Comparison of ENCODE assay signal across 9 cellular contexts in genomic region chr12:28172434-28173030, GRCh38. TPM values are rescaled to one million over a fixed set of nuclear protein-coding genes. Genes with fewer than 3 reads are reported as not detected.
A peak's percentile ranks its signal among the peaks of the same experiment; 100 is the strongest.
DNase-seq lines count a peak whose midpoint lies in the region; ATAC-seq and TF ChIP-seq lines count a peak whose summit lies in the region.
"Had no signal": no experiment of that assay in that cellular context is flagged by ENCODE, and none has a peak within 500 bp of the region (broad histone marks: within the 10 kb centered on the region; RNA-seq: fewer than 3 reads in every experiment).

No MANE protein-coding gene starts in this region.

- H3K9me3 Mint-ChIP-seq in stimulated activated effector memory CD8-positive, alpha-beta T cell treated with anti-CD3 and anti-CD28 coated beads, Interleukin-12 subunit alpha, Interleukin-12 subunit beta, amount 100 ng/mL, for 72 hours, result peaks cover 2% of the 10 kb centered on the region
- H3K9me3 Mint-ChIP-seq: natural killer cell had no signal

- peak; percentile 66 for DNase-seq in DMS 273 (lab: John Stamatoyannopoulos, UW; ENCODE audit: unreplicated experiment)
- DNase-seq in SHP77 treated with DMSO at 0.1 percent for 48 hours (lab: John Stamatoyannopoulos, UW), result peak; percentile 23
- DNase-seq in fibroblast of the aortic adventitia (ENCODE audit: low read depth), result peak; percentile 81
- no peak for DNase-seq in stimulated activated effector memory CD8-positive, alpha-beta T cell treated with anti-CD3 and anti-CD28 coated beads, Interleukin-12 subunit alpha, Interleukin-12 subunit beta, amount 100 ng/mL, for 72 hours (ENCODE audit: low spot score in 2 of 2)
- DNase-seq in activated CD4-positive, alpha-beta T cell treated with anti-CD3 and anti-CD28 coated beads, Interleukin-2, amount 50 U/mL, for 48 hours, result no peak
- DNase-seq in midbrain (lab: John Stamatoyannopoulos, UW), result no peak
- DNase-seq: natural killer cell had no signal

- ATAC-seq in stimulated activated effector memory CD8-positive, alpha-beta T cell treated with anti-CD3 and anti-CD28 coated beads, Interleukin-12 subunit alpha, Interleukin-12 subunit beta, amount 100 ng/mL, for 72 hours, result no peak
- no peak for ATAC-seq in HG03108 (IDR thresholded peaks at IDR 0.05; ENCODE audit: unreplicated experiment)

- peak; percentile 79 for TF ChIP-seq CTCF in fibroblast of the aortic adventitia (IDR thresholded peaks at IDR 0.05; ENCODE audit: insufficient read depth, low read length)

- no peak overlapping the region for H3K4me3 ChIP-seq in fibroblast of the aortic adventitia (ENCODE audit: low read depth, low read length)

- peak; percentile 78 for TF ChIP-seq RAD21 in Ishikawa (IDR thresholded peaks at IDR 0.05; ENCODE audit: low read depth)

- peaks cover 8% of the 10 kb centered on the region for H3K4me1 Mint-ChIP-seq in stimulated activated effector memory CD8-positive, alpha-beta T cell treated with anti-CD3 and anti-CD28 coated beads, Interleukin-12 subunit alpha, Interleukin-12 subunit beta, amount 100 ng/mL, for 72 hours
- H3K4me1 Mint-ChIP-seq: natural killer cell had no signal

- no peaks in the 10 kb centered on the region for H3K36me3 Mint-ChIP-seq in stimulated activated effector memory CD8-positive, alpha-beta T cell treated with anti-CD3 and anti-CD28 coated beads, Interleukin-12 subunit alpha, Interleukin-12 subunit beta, amount 100 ng/mL, for 72 hours
- H3K36me3 Mint-ChIP-seq: natural killer cell had no signal

- no peak overlapping the region for H3K4me3 Mint-ChIP-seq in stimulated activated effector memory CD8-positive, alpha-beta T cell treated with anti-CD3 and anti-CD28 coated beads, Interleukin-12 subunit alpha, Interleukin-12 subunit beta, amount 100 ng/mL, for 72 hours
- H3K4me3 Mint-ChIP-seq: natural killer cell had no signal

- TF ChIP-seq EP300 in Ishikawa (IDR thresholded peaks at IDR 0.05; ENCODE audit: borderline replicate concordance), result no peak

- peak overlapping the region; percentile 11 for H3K27ac Mint-ChIP-seq in stimulated activated effector memory CD8-positive, alpha-beta T cell treated with anti-CD3 and anti-CD28 coated beads, Interleukin-12 subunit alpha, Interleukin-12 subunit beta, amount 100 ng/mL, for 72 hours
- H3K27ac Mint-ChIP-seq: natural killer cell had no signal

TF ChIP-seq in Ishikawa, 13 proteins besides CTCF, POLR2A, EP300 and RAD21:
- TF ChIP-seq YY1 (IDR thresholded peaks at IDR 0.05; ENCODE audit: low read depth) (no peak), TAF1 (IDR thresholded peaks at IDR 0.05; ENCODE audit: low read depth) (no peak), EGR1 (IDR thresholded peaks at IDR 0.05) (no peak), TCF12 (IDR thresholded peaks at IDR 0.05; ENCODE audit: low read depth) (no peak), USF1 (IDR thresholded peaks at IDR 0.05) (no peak), TEAD4 (IDR thresholded peaks at IDR 0.05) (no peak), CREB1 (IDR thresholded peaks at IDR 0.05; ENCODE audit: low read depth) (no peak), ZBTB7A (IDR thresholded peaks at IDR 0.05; ENCODE audit: low read depth) (no peak), FOXM1 (IDR thresholded peaks at IDR 0.05; ENCODE audit: borderline replicate concordance, low read depth) (no peak), NFIC (IDR thresholded peaks at IDR 0.05) (no peak), REST (IDR thresholded peaks at IDR 0.05; ENCODE audit: low read depth) (no peak), CEBPB (IDR thresholded peaks at IDR 0.05) (no peak)
- TF ChIP-seq, protein P1, sequence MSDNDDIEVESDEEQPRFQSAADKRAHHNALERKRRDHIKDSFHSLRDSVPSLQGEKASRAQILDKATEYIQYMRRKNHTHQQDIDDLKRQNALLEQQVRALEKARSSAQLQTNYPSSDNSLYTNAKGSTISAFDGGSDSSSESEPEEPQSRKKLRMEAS (IDR thresholded peaks at IDR 0.05), result no peak

RNA-seq across cellular contexts. Expression of gene CCDC91, which starts 17.7 kb away (rescaled TPM):
- 37.4 and 65.5 TPM in 2 replicates for total RNA-seq in fibroblast of the aortic adventitia (ENCODE audit: low replicate concordance)

Comparison
In these comparisons a context has a peak if more than half of its experiments do, and no peak if none do; other contexts are left out.
1. DNase-seq: peak in DMS 273 (single experiment), SHP77 treated with DMSO at 0.1 percent for 48 hours (single experiment) and fibroblast of the aortic adventitia (single experiment); none in stimulated activated effector memory CD8-positive, alpha-beta T cell treated with anti-CD3 and anti-CD28 coated beads, Interleukin-12 subunit alpha, Interleukin-12 subunit beta, amount 100 ng/mL, for 72 hours (0 of 2), activated CD4-positive, alpha-beta T cell treated with anti-CD3 and anti-CD28 coated beads, Interleukin-2, amount 50 U/mL, for 48 hours (0 of 2) and midbrain (single experiment).